12 cellular contexts compared by ENCODE assay signal in genomic region chr7:42345478-42346299, GRCh38.
DNase-seq lines count a peak whose midpoint lies in the region; ATAC-seq and TF ChIP-seq lines count a peak whose summit lies in the region.
"Had no signal": no experiment of that assay in that cellular context is flagged by ENCODE, and none has a peak within 500 bp of the region (broad histone marks: within the 10 kb centered on the region; RNA-seq: fewer than 3 reads in every experiment).

No MANE protein-coding gene starts in this region.

- H3K4me3 ChIP-seq in left lung (no peak overlapping the region), suprapubic skin (no peak overlapping the region)
- H3K4me3 ChIP-seq: GM12878 had no signal

- H3K27me3 ChIP-seq in H9 (ENCODE audit: insufficient read depth, low read length) (no peaks in the 10 kb centered on the region), left lung (no peaks in the 10 kb centered on the region), suprapubic skin (no peaks in the 10 kb centered on the region)

- H4K91ac ChIP-seq in H9 (ENCODE audit: insufficient read length, low read depth, low read length) = no peak overlapping the region

- no peak overlapping the region for H3K14ac ChIP-seq in H9 (ENCODE audit: insufficient read depth, low read length)

- no peaks in the 10 kb centered on the region for H3K27me3 Mint-ChIP-seq in H9 (ENCODE audit: low read depth)
- H3K27me3 Mint-ChIP-seq: IgD-negative memory B cell had no signal

- H3K4me1 ChIP-seq in H9 (ENCODE audit: insufficient read depth, low read length) = peaks cover 8% of the 10 kb centered on the region
- H3K4me1 ChIP-seq in left lung = no peaks in the 10 kb centered on the region
- peaks cover 2% of the 10 kb centered on the region for H3K4me1 ChIP-seq in suprapubic skin
- H3K4me1 ChIP-seq: Caco-2 had no signal

- H2AFZ ChIP-seq in H9 (ENCODE audit: low read length) = no peak overlapping the region

- peak overlapping the region in 1 of 3 experiments; percentile 6; a peak in 2 of 7 replicates for H3K27ac Mint-ChIP-seq in H9
- H3K27ac Mint-ChIP-seq: CD8-positive, alpha-beta memory T cell; IgD-negative memory B cell had no signal

- H3K56ac ChIP-seq in H9 (ENCODE audit: insufficient read length, low read depth, low read length) = no peak overlapping the region

- no peak overlapping the region for H2BK12ac ChIP-seq in H9 (ENCODE audit: insufficient read length, low read depth, low read length)

- H2BK5ac ChIP-seq in H9 (ENCODE audit: insufficient read length, low read length) = no peak overlapping the region

- H3K9ac ChIP-seq in H9 (ENCODE audit: extremely low read depth, insufficient read length, low read length) = no peak overlapping the region

- DNase-seq in H9 = peak; percentile 41
- DNase-seq in fibroblast of gingiva (ENCODE audit: low read depth) = peak; percentile 30
- no peak for DNase-seq in left lung
- peak; percentile 6 for DNase-seq in renal cortical epithelial cell (ENCODE audit: low read depth)
- DNase-seq in suprapubic skin (ENCODE audit: low spot score in 2 of 2) = no peak
- DNase-seq in Ammon's horn (ENCODE audit: low spot score) = no peak
- DNase-seq in NCI-H1105 (lab: John Stamatoyannopoulos, UW) = no peak
- DNase-seq: Caco-2; CD8-positive, alpha-beta memory T cell had no signal

- no peaks in the 10 kb centered on the region for H3K79me1 ChIP-seq in H9 (ENCODE audit: insufficient read depth, low read depth, low read length, poor library complexity, severe bottlenecking)

- H4K5ac ChIP-seq in H9 (ENCODE audit: insufficient read length, low read depth, low read length) = no peak overlapping the region

- no peaks in the 10 kb centered on the region for H3K23me2 ChIP-seq in H9 (ENCODE audit: insufficient read length, low read depth, low read length, poor library complexity, severe bottlenecking)

- TF ChIP-seq CTCF in H9 (conservative IDR thresholded peaks at IDR 0.05) = no peak
- no peak for TF ChIP-seq CTCF in left lung (IDR thresholded peaks at IDR 0.05)
- no peak for TF ChIP-seq CTCF in suprapubic skin (IDR thresholded peaks at IDR 0.05)

- no peaks in the 10 kb centered on the region for H3K79me2 ChIP-seq in H9 (ENCODE audit: insufficient read depth, low read length)

- no peak overlapping the region for H2AK5ac ChIP-seq in H9 (ENCODE audit: insufficient read length, low read length)

- H3K9me3 Mint-ChIP-seq in H9 = no peaks in the 10 kb centered on the region
- H3K9me3 Mint-ChIP-seq: IgD-negative memory B cell had no signal

- no peaks in the 10 kb centered on the region for H3K36me3 ChIP-seq in left lung
- H3K36me3 ChIP-seq in suprapubic skin = no peaks in the 10 kb centered on the region

- no peak for TF ChIP-seq POLR2A in suprapubic skin (IDR thresholded peaks at IDR 0.05)

- no peak overlapping the region for H3K18ac ChIP-seq in H9 (ENCODE audit: insufficient read length, low read depth, low read length)

- peaks cover 36 to 40% of the 10 kb centered on the region in 2 experiments for H3K4me1 Mint-ChIP-seq in H9
- H3K4me1 Mint-ChIP-seq: CD14-positive monocyte; CD8-positive, alpha-beta memory T cell; IgD-negative memory B cell had no signal

- no peaks in the 10 kb centered on the region for H3K9me3 ChIP-seq in H9 (ENCODE audit: control insufficient read depth, low read depth, low read length)
- H3K9me3 ChIP-seq in left lung = no peaks in the 10 kb centered on the region
- no peaks in the 10 kb centered on the region for H3K9me3 ChIP-seq in suprapubic skin
- H3K9me3 ChIP-seq: Caco-2 had no signal

- peak; percentile 8 for ATAC-seq in left lung
- ATAC-seq: GM12878 had no signal

- no peak overlapping the region for H4K8ac ChIP-seq in H9 (replicated peaks; ENCODE audit: insufficient read length, low read depth, low read length)

- no peak for TF ChIP-seq EP300 in suprapubic skin (IDR thresholded peaks at IDR 0.05)

- no peak overlapping the region for H3K23ac ChIP-seq in H9 (ENCODE audit: insufficient read length, low read depth, low read length)

- no peak overlapping the region for H3T11ph ChIP-seq in H9 (ENCODE audit: low read length)

- no peak overlapping the region for H3K4me3 Mint-ChIP-seq in H9
- H3K4me3 Mint-ChIP-seq: CD14-positive monocyte; CD8-positive, alpha-beta memory T cell; IgD-negative memory B cell had no signal

- H3K27ac ChIP-seq in H9 (ENCODE audit: insufficient read length, low read depth, low read length) (no peak overlapping the region), left lung (no peak overlapping the region), suprapubic skin (no peak overlapping the region)

- no peak overlapping the region for H2BK120ac ChIP-seq in H9 (ENCODE audit: low read depth, low read length, poor library complexity, severe bottlenecking)

- intact Hi-C loops in left lung (cut with DNase I) = no loop called here

- no peaks in the 10 kb centered on the region for H3K36me3 Mint-ChIP-seq in H9 (ENCODE audit: insufficient read depth in 1 of 3, low read depth in 3 of 3)
- H3K36me3 Mint-ChIP-seq: CD14-positive monocyte; CD8-positive, alpha-beta memory T cell; IgD-negative memory B cell had no signal

- no peak overlapping the region for H2BK20ac ChIP-seq in H9 (ENCODE audit: low read depth, low read length, poor library complexity, severe bottlenecking)

- no peak overlapping the region for H2BK15ac ChIP-seq in H9 (ENCODE audit: low read depth, low read length)

- H3K4ac ChIP-seq in H9 (ENCODE audit: low read depth, low read length) = no peak overlapping the region

- no CpG with 5 or more reads among the region's 1 CpG for WGBS in H9 (ENCODE audit: extremely low coverage, insufficient read length, low lambda C conversion rate)
- WGBS in suprapubic skin = 78% methylated on average over 1 of the region's 1 CpG

- H4K20me1 ChIP-seq in H9 (ENCODE audit: control insufficient read depth, insufficient read depth, insufficient read length) = no peaks in the 10 kb centered on the region

- H3K4me2 ChIP-seq in H9 (ENCODE audit: insufficient read depth, insufficient read length, low read length) = no peak overlapping the region

Comparison
In these comparisons a context has a peak if more than half of its experiments do, and no peak if none do; other contexts are left out.
1. DNase-seq: peak in H9 (single experiment), fibroblast of gingiva (single experiment) and renal cortical epithelial cell (single experiment); none in left lung (0 of 2), suprapubic skin (0 of 2), Ammon's horn (single experiment) and NCI-H1105 (single experiment).